8 cellular contexts compared by ENCODE assay signal in genomic region chr11:66958956-66959274, GRCh38. TPM values are rescaled to one million over a fixed set of nuclear protein-coding genes. Genes with fewer than 3 reads are reported as not detected.
A peak's percentile ranks its signal among the peaks of the same experiment; 100 is the strongest.
DNase-seq lines count a peak whose midpoint lies in the region; ATAC-seq and TF ChIP-seq lines count a peak whose summit lies in the region.

No MANE protein-coding gene starts in this region.

- H3K27me3 Mint-ChIP-seq in activated naive CD4-positive, alpha-beta T cell treated with anti-CD3 and anti-CD28 coated beads, Interleukin-2, amount 10 ng/mL, durations not matched to agents 7 days and 5 days, result peaks cover 25% of the 10 kb centered on the region

- no peaks in the 10 kb centered on the region for H3K36me3 Mint-ChIP-seq in activated naive CD4-positive, alpha-beta T cell treated with anti-CD3 and anti-CD28 coated beads, Interleukin-2, amount 10 ng/mL, durations not matched to agents 7 days and 5 days

- H3K4me3 ChIP-seq in ascending aorta, result peak overlapping the region; percentile 38 to 63
- peak overlapping the region in 1 of 3 donors; percentile 30 for H3K4me3 ChIP-seq in right lobe of liver
- peak overlapping the region; percentile 70 to 76 for H3K4me3 ChIP-seq in tibial artery
- no peak overlapping the region for H3K4me3 ChIP-seq in aorta (ENCODE audit: low read length in 2 of 2)

- peaks cover 0 to 15% of the 10 kb centered on the region in 2 donors for H3K4me1 ChIP-seq in ascending aorta
- peaks cover 0 to 44% (median 20%) of the 10 kb centered on the region in 4 donors for H3K4me1 ChIP-seq in right lobe of liver
- peaks cover 0 to 27% (median 13%) of the 10 kb centered on the region in 4 donors for H3K4me1 ChIP-seq in tibial artery
- peaks cover 0 to 2% of the 10 kb centered on the region in 2 donors for H3K4me1 ChIP-seq in aorta (ENCODE audit: control insufficient read depth in 1 of 2, insufficient read depth in 2 of 2, low read length in 2 of 2)

- no peaks in the 10 kb centered on the region for H3K9me3 ChIP-seq in ascending aorta
- H3K9me3 ChIP-seq in right lobe of liver, result no peaks in the 10 kb centered on the region
- no peaks in the 10 kb centered on the region for H3K9me3 ChIP-seq in tibial artery
- no peaks in the 10 kb centered on the region for H3K9me3 ChIP-seq in aorta (ENCODE audit: control insufficient read depth, low read length)

- WGBS in right lobe of liver (ENCODE audit: insufficient coverage, low coverage, low lambda C conversion rate, missing lambda C conversion rate), result 13% methylated on average over 10 of the region's 10 CpGs
- WGBS in aorta, 2 donors, result 27% methylated on average over 10 of the region's 10 CpGs

- H3K36me3 ChIP-seq in ascending aorta (no peaks in the 10 kb centered on the region), right lobe of liver (no peaks in the 10 kb centered on the region), tibial artery (no peaks in the 10 kb centered on the region), aorta (ENCODE audit: control insufficient read depth in 1 of 2, insufficient read depth in 2 of 2, low read length in 1 of 2) (no peaks in the 10 kb centered on the region)

- TF ChIP-seq CTCF in ascending aorta (IDR thresholded peaks at IDR 0.05), result no peak
- TF ChIP-seq CTCF in right lobe of liver (IDR thresholded peaks at IDR 0.05), result no peak
- TF ChIP-seq CTCF in tibial artery (IDR thresholded peaks at IDR 0.05), result no peak

- peaks cover 25% of the 10 kb centered on the region for H3K4me1 Mint-ChIP-seq in activated naive CD4-positive, alpha-beta T cell treated with anti-CD3 and anti-CD28 coated beads, Interleukin-2, amount 10 ng/mL, durations not matched to agents 7 days and 5 days

- TF ChIP-seq POLR2A in right lobe of liver (IDR thresholded peaks at IDR 0.05), result no peak

- peak overlapping the region; percentile 92 for H3K27ac Mint-ChIP-seq in activated naive CD4-positive, alpha-beta T cell treated with anti-CD3 and anti-CD28 coated beads, Interleukin-2, amount 10 ng/mL, durations not matched to agents 7 days and 5 days

- peak overlapping the region; percentile 90 for H3K4me3 Mint-ChIP-seq in activated naive CD4-positive, alpha-beta T cell treated with anti-CD3 and anti-CD28 coated beads, Interleukin-2, amount 10 ng/mL, durations not matched to agents 7 days and 5 days

- intact Hi-C loops in ascending aorta (cut with DNase I), result loop anchor here (1.0 to 5.0 kb wide), 5 partner anchors 11 to 158 kb away; partner anchors contain the start of genes KDM2A, LRFN4 and SYT12
- intact Hi-C loops in right lobe of liver (cut with DNase I), result no loop called here
- intact Hi-C loops in tibial artery (cut with DNase I; ENCODE audit: low total_unique reads), result loop anchor here (10.0 kb wide), 1 partner anchor 104 kb away; the partner anchor contains the start of gene LRFN4
- intact Hi-C loops in aorta (cut with DNase I), result no loop called here

- no peak for DNase-seq in activated naive CD4-positive, alpha-beta T cell treated with anti-CD3 and anti-CD28 coated beads, Interleukin-2, amount 10 ng/mL, durations not matched to agents 7 days and 5 days
- no peak for DNase-seq in activated naive CD4-positive, alpha-beta T cell treated with Interleukin-2 at 50 U/mL for 16 hours
- DNase-seq in ascending aorta (ENCODE audit: low spot score in 2 of 2) (no peak), right lobe of liver (no peak), tibial artery (no peak), aorta (no peak), ureter (ENCODE audit: low spot score) (no peak)
- no peak for DNase-seq in stimulated activated naive CD4-positive, alpha-beta T cell treated with Interleukin-2 at 50 U/mL for 16 hours (lab: John Stamatoyannopoulos, UW)

- ATAC-seq in right lobe of liver (no peak), aorta (ENCODE audit: low FRiP score) (no peak)

- no peaks in the 10 kb centered on the region for H3K27me3 ChIP-seq in ascending aorta
- H3K27me3 ChIP-seq in right lobe of liver, result no peaks in the 10 kb centered on the region
- H3K27me3 ChIP-seq in tibial artery, result no peaks in the 10 kb centered on the region
- no peaks in the 10 kb centered on the region for H3K27me3 ChIP-seq in aorta (ENCODE audit: control insufficient read depth in 1 of 2, insufficient read depth in 2 of 2, low read length in 1 of 2)

- H3K9me3 Mint-ChIP-seq in activated naive CD4-positive, alpha-beta T cell treated with anti-CD3 and anti-CD28 coated beads, Interleukin-2, amount 10 ng/mL, durations not matched to agents 7 days and 5 days, result no peaks in the 10 kb centered on the region

- H3K27ac ChIP-seq in ascending aorta, result peak overlapping the region; percentile 77 to 80
- H3K27ac ChIP-seq in right lobe of liver, result peak overlapping the region in 2 of 3 donors; percentile 60 to 77
- peak overlapping the region; percentile 62 to 69 for H3K27ac ChIP-seq in tibial artery
- H3K27ac ChIP-seq in aorta (ENCODE audit: low read depth in 1 of 2, low read length in 2 of 2), result peak overlapping the region in 1 of 2 donors; percentile 91

- CTCF ChIA-PET in activated naive CD4-positive, alpha-beta T cell treated with anti-CD3 and anti-CD28 coated beads, Interleukin-2, amount 10 ng/mL, durations not matched to agents 7 days and 5 days (lab: Charles Lee), result interaction anchor here (0.7 to 1.0 kb wide), 3 partner anchors 17 to 94 kb away, joined by 3 to 6 read pairs (median 3); no protein-coding TSS in a partner anchor

RNA-seq across cellular contexts. Expression of gene PC, which starts 0.7 kb away (rescaled TPM):
- total RNA-seq in ascending aorta, result 13.5 TPM
- total RNA-seq in right lobe of liver, result 100 to 1,000 TPM; 265 to 457 (median 317) TPM
- 10 to 100 TPM; 12.6 to 15.9 TPM for total RNA-seq in aorta
- 10 to 100 TPM; 13.6 to 22.7 TPM for polyA plus RNA-seq in aorta
- 12.7 TPM for total RNA-seq in ureter

RNA-seq across cellular contexts. Expression of gene C11orf86, which starts 16.2 kb away (rescaled TPM):
- total RNA-seq in ascending aorta (not detected), right lobe of liver (not detected), aorta (not detected), ureter (not detected)
- 10 to 100 TPM in 1 of 2 donors, under 1 TPM in 1; 0.10 to 54.8 TPM for polyA plus RNA-seq in aorta

Comparison
In these comparisons a context has a peak if more than half of its experiments do, and no peak if none do; other contexts are left out.
1. H3K4me3 ChIP-seq: peak in ascending aorta (2 of 2) and tibial artery (2 of 2); none in aorta (0 of 2).
2. RNA of gene PC, which starts 0.7 kb away (total RNA-seq): 265 to 457 TPM in right lobe of liver; 12.6 to 15.9 TPM in aorta, 13.5 TPM in ascending aorta (single experiment) and 12.7 TPM in ureter (single experiment); every median in the first group is over 10 times any median in the second.
3. intact Hi-C loops: an anchor here in ascending aorta (1.0 to 5.0 kb wide) and tibial artery (10.0 kb wide); none called in right lobe of liver and aorta.